21 cellular contexts compared by ENCODE assay signal in the genomic region with DNA sequence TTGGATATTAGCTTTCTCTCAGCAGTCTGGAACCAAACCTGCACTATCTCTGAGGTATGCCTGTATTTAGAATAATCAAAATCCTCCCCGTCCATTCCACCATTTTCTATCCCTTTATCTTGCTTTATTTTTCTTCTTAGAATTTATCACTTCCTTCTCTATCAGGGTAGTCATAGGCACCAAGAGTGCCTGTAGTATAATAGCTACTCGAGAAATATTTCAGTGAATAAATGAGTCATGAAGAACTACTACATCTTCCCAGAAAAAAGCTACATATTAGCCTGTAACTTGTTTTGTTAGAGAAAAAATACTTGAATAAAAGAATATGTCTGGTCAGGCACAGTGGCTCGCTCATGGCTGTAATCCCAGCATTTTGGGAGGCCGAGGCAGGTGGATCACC. TPM values are rescaled to one million over a fixed set of nuclear protein-coding genes. Genes with fewer than 3 reads are reported as not detected.
"Had no signal": no experiment of that assay in that cellular context is flagged by ENCODE, and none has a peak within 500 bp of the region (broad histone marks: within the 10 kb centered on the region; RNA-seq: fewer than 3 reads in every experiment).

No MANE protein-coding gene starts in this region.

- H3K36me3 Mint-ChIP-seq: activated CD4-positive, alpha-beta memory T cell treated with anti-CD3 and anti-CD28 coated beads for 36 hours; activated CD8-positive, alpha-beta memory T cell treated with anti-CD3 and anti-CD28 coated beads, Interleukin-2, amount 10 ng/mL, durations not matched to agents 7 days and 5 days had no signal

- H3K9me3 ChIP-seq: ascending aorta, left lung, mucosa of descending colon, neutrophil had no signal

- H3K4me3 ChIP-seq: ascending aorta, cardiac muscle cell, dorsolateral prefrontal cortex, left lung, mucosa of descending colon, skin epidermis had no signal

- H3K27ac ChIP-seq: ascending aorta, cardiac muscle cell, dorsolateral prefrontal cortex, left lung, neutrophil, skin epidermis had no signal

- H3K36me3 ChIP-seq: ascending aorta, cardiac muscle cell, left lung, neutrophil had no signal

- H3K27ac Mint-ChIP-seq: activated CD4-positive, alpha-beta memory T cell treated with anti-CD3 and anti-CD28 coated beads for 36 hours; activated CD8-positive, alpha-beta memory T cell treated with anti-CD3 and anti-CD28 coated beads, Interleukin-2, amount 10 ng/mL, durations not matched to agents 7 days and 5 days; activated naive CD4-positive, alpha-beta T cell treated with anti-CD3 and anti-CD28 coated beads for 36 hours; activated naive CD8-positive, alpha-beta T cell treated with anti-CD3 and anti-CD28 coated beads, Interleukin-2, amount 50 U/mL, for 24 hours; activated T-helper 2 cell treated with anti-CD3 and anti-CD28 coated beads, Interferon-gamma antibody, Interleukin-2, Interleukin-4, amounts not matched to agents 10 μg/mL and 5 μg/mL and 100 μg/mL, durations not matched to agents 14 hours and 24 hours and 36 hours; endodermal cell; naive thymus-derived CD4-positive, alpha-beta T cell; type B pancreatic cell had no signal

- ATAC-seq: activated CD8-positive, alpha-beta memory T cell treated with anti-CD3 and anti-CD28 coated beads, Interleukin-2, amount 10 ng/mL, durations not matched to agents 7 days and 5 days; activated naive CD8-positive, alpha-beta T cell treated with anti-CD3 and anti-CD28 coated beads, Interleukin-2, amount 50 U/mL, for 24 hours; left lung; mucosa of descending colon; naive thymus-derived CD4-positive, alpha-beta T cell had no signal

- DNase-seq: activated CD4-positive, alpha-beta memory T cell treated with anti-CD3 and anti-CD28 coated beads for 36 hours; activated CD8-positive, alpha-beta memory T cell treated with anti-CD3 and anti-CD28 coated beads, Interleukin-2, amount 10 ng/mL, durations not matched to agents 7 days and 5 days; activated naive CD4-positive, alpha-beta T cell treated with anti-CD3 and anti-CD28 coated beads for 36 hours; activated naive CD8-positive, alpha-beta T cell treated with anti-CD3 and anti-CD28 coated beads, Interleukin-2, amount 50 U/mL, for 24 hours; activated T-cell treated with anti-CD3 and anti-CD28 coated beads, Interleukin-2, amount 50 U/mL, for 1 hour; dorsolateral prefrontal cortex; endodermal cell; hippocampal formation; kidney; left lung; mucosa of descending colon; naive thymus-derived CD4-positive, alpha-beta T cell; stimulated activated CD4-positive, alpha-beta T cell treated with anti-CD3 and anti-CD28 coated beads, Interleukin-4, amount 100 ng/mL, for 24 hours; stimulated activated naive CD4-positive, alpha-beta T cell treated with Interleukin-2 at 50 U/mL for 16 hours; T-helper 9 cell had no signal

- H3K9me3 Mint-ChIP-seq: activated CD4-positive, alpha-beta memory T cell treated with anti-CD3 and anti-CD28 coated beads for 36 hours; activated naive CD4-positive, alpha-beta T cell treated with anti-CD3 and anti-CD28 coated beads for 36 hours; activated naive CD8-positive, alpha-beta T cell treated with anti-CD3 and anti-CD28 coated beads, Interleukin-2, amount 50 U/mL, for 24 hours; activated T-helper 2 cell treated with anti-CD3 and anti-CD28 coated beads, Interferon-gamma antibody, Interleukin-2, Interleukin-4, amounts not matched to agents 10 μg/mL and 5 μg/mL and 100 μg/mL, durations not matched to agents 14 hours and 24 hours and 36 hours; naive thymus-derived CD4-positive, alpha-beta T cell; type B pancreatic cell had no signal

- H3K4me3 Mint-ChIP-seq: activated CD4-positive, alpha-beta memory T cell treated with anti-CD3 and anti-CD28 coated beads for 36 hours; activated CD8-positive, alpha-beta memory T cell treated with anti-CD3 and anti-CD28 coated beads, Interleukin-2, amount 10 ng/mL, durations not matched to agents 7 days and 5 days; activated naive CD4-positive, alpha-beta T cell treated with anti-CD3 and anti-CD28 coated beads for 36 hours; activated naive CD8-positive, alpha-beta T cell treated with anti-CD3 and anti-CD28 coated beads, Interleukin-2, amount 50 U/mL, for 24 hours; endodermal cell; naive thymus-derived CD4-positive, alpha-beta T cell; type B pancreatic cell had no signal

- H3K4me1 ChIP-seq: ascending aorta, left lung had no signal

RNA-seq across cellular contexts. Expression of a gene that starts 4.3 kb away (rescaled TPM):
- total RNA-seq: ascending aorta, cardiac muscle cell, kidney had no signal
